In the genomic region with DNA sequence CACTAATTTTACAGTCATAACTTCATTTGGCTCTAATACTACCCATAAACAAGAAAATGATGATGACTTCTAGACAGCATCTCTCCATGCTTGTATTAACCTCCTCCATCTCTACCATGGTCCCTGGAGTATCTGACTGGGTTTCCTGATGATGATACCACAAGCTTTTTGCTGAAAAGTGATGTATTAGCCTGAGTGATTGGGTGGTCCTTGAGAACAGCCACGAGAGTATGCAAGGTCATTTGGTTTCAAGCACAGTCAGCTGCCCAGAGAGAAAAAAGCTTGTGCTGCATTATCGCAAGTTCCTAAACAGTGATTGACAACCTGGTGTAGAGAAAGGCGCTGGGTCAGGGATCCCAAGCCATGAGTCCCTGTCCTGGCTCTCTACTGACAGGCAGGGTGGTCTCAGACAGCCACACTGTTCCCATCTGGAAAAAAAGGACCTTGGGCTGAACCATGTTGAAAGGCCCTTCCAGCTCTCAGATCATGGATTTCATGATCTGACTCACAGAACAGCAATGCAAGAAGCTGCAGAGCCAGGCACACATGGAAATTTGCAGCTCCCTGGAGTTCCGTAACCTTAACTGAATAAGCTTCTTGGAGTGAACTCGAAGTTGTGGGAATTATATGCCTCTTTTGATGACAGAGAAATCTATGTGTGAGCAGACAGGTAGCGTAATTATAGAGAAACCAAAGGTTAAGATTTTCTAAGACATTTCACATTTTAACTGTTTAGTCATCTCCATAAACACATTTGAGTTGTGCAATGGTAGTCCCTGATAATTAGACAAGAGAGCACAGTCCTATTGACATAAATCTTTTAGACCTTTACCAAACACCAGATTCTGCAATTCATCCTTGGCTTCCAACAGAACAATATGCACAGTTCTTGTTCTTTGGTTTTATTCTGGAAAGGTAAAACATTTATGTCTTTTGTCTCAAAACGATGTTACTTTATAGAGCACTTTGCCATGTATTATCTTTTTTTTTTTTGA, we compare ENCODE assay signal across 16 cellular contexts. TPM values are rescaled to one million over a fixed set of nuclear protein-coding genes. Genes with fewer than 3 reads are reported as not detected.
DNase-seq lines count a peak whose midpoint lies in the region; ATAC-seq and TF ChIP-seq lines count a peak whose summit lies in the region.
"Had no signal": no experiment of that assay in that cellular context is flagged by ENCODE, and none has a peak within 500 bp of the region (broad histone marks: within the 10 kb centered on the region; RNA-seq: fewer than 3 reads in every experiment).

No MANE protein-coding gene starts in this region.

- no peak for TF ChIP-seq RAD21 in SK-N-SH (IDR thresholded peaks at IDR 0.05; ENCODE audit: low read length)

- in situ Hi-C loops in G401 (cut with HindIII; ENCODE audit: low sequenced_read_pairs): no loop called here

- no peaks in the 10 kb centered on the region for H4K20me1 ChIP-seq in SK-N-SH (ENCODE audit: insufficient read depth)

- H3K27ac Mint-ChIP-seq in glutamatergic neuron (ENCODE audit: unreplicated experiment): no peak overlapping the region
- H3K27ac Mint-ChIP-seq in WTC11: no peak overlapping the region; the same call in 1 of the 2 replicates
- H3K27ac Mint-ChIP-seq: activated B cell treated with CpG ODN at 0.5 μM for 24 hours had no signal

- no peak for TF ChIP-seq EP300 in SK-N-SH (IDR thresholded peaks at IDR 0.05; ENCODE audit: borderline replicate concordance in 1 of 2, low read depth in 1 of 2, low read length in 1 of 2)

- H3K9me3 Mint-ChIP-seq in glutamatergic neuron (ENCODE audit: unreplicated experiment): no peaks in the 10 kb centered on the region
- no peaks in the 10 kb centered on the region for H3K9me3 Mint-ChIP-seq in WTC11
- H3K9me3 Mint-ChIP-seq: activated B cell treated with CpG ODN at 0.5 μM for 24 hours; activated T-cell treated with anti-CD3 and anti-CD28 coated beads, Interleukin-2, amount 50 U/mL, for 4 hours had no signal

- peak overlapping the region; percentile 37; the same call in 1 of the 2 replicates for H2AFZ ChIP-seq in SK-N-SH (ENCODE audit: low read depth)

- H3K9me2 ChIP-seq in SK-N-SH: no peaks in the 10 kb centered on the region

- no peaks in the 10 kb centered on the region for H3K36me3 Mint-ChIP-seq in glutamatergic neuron (ENCODE audit: unreplicated experiment)
- H3K36me3 Mint-ChIP-seq in WTC11: no peaks in the 10 kb centered on the region

- no peaks in the 10 kb centered on the region for H3K79me2 ChIP-seq in SK-N-SH (ENCODE audit: insufficient read depth)

- DNase-seq in G401 (ENCODE audit: low spot score) (peak; percentile 43), SK-N-SH (no peak), fibroblast of the aortic adventitia (ENCODE audit: low read depth) (peak; percentile 87), skeletal muscle cell (ENCODE audit: low read depth) (peak; percentile 95), glutamatergic neuron (no peak), WTC11 (ENCODE audit: low spot score) (no peak)
- no peak for DNase-seq in activated CD4-positive, CD25-positive, alpha-beta regulatory T cell (lab: John Stamatoyannopoulos, UW)
- no peak for DNase-seq in effector CD4-positive, alpha-beta T cell
- DNase-seq: activated B cell treated with CpG ODN at 0.5 μM for 24 hours; activated T-cell treated with anti-CD3 and anti-CD28 coated beads, Interleukin-2, amount 50 U/mL, for 4 hours; GOT3; NCI-H1417 treated with DMSO at 0.1 percent for 48 hours; NCI-H526 treated with DMSO at 0.1 percent for 48 hours had no signal

- no peak overlapping the region for H3K4me3 Mint-ChIP-seq in glutamatergic neuron (ENCODE audit: unreplicated experiment)
- no peak overlapping the region for H3K4me3 Mint-ChIP-seq in WTC11
- H3K4me3 Mint-ChIP-seq: activated B cell treated with CpG ODN at 0.5 μM for 24 hours; activated T-cell treated with anti-CD3 and anti-CD28 coated beads, Interleukin-2, amount 50 U/mL, for 4 hours had no signal

- no peaks in the 10 kb centered on the region for H3F3A ChIP-seq in SK-N-SH (replicated peaks; ENCODE audit: insufficient read depth)

- H3K9me3 ChIP-seq in SK-N-SH: no peaks in the 10 kb centered on the region
- H3K9me3 ChIP-seq: body of pancreas, right atrium auricular region had no signal

- no peaks in the 10 kb centered on the region for H3K27me3 Mint-ChIP-seq in glutamatergic neuron (ENCODE audit: unreplicated experiment)
- H3K27me3 Mint-ChIP-seq in WTC11 (ENCODE audit: low read depth): no peaks in the 10 kb centered on the region; the same call in 1 of the 2 replicates

- no peak overlapping the region for H3K9ac ChIP-seq in SK-N-SH

- TF ChIP-seq CTCF in SK-N-SH (IDR thresholded peaks at IDR 0.05) (no peak), fibroblast of the aortic adventitia (IDR thresholded peaks at IDR 0.05; ENCODE audit: insufficient read depth, low read length) (no peak), glutamatergic neuron (IDR thresholded peaks at IDR 0.05; ENCODE audit: partially characterized antibody, unreplicated experiment) (no peak), WTC11 (IDR thresholded peaks at IDR 0.05) (no peak)

- H3K27ac ChIP-seq in SK-N-SH (ENCODE audit: low read depth in 2 of 2, low read length in 1 of 2): no peak overlapping the region
- H3K27ac ChIP-seq: body of pancreas, right atrium auricular region had no signal

- H3K27me3 ChIP-seq in SK-N-SH (ENCODE audit: insufficient read depth): no peaks in the 10 kb centered on the region
- H3K27me3 ChIP-seq: body of pancreas, right atrium auricular region had no signal

- H3K4me2 ChIP-seq in SK-N-SH: 0 out of 2 replicates have a peak overlapping the region, but pooled peaks have one; percentile 26

- WGBS in SK-N-SH (ENCODE audit: low lambda C conversion rate): 61% methylated on average over 7 of the region's 7 CpGs

- H3K36me3 ChIP-seq in SK-N-SH (replicated peaks in 1 of 2; ENCODE audit: control insufficient read depth in 1 of 2, insufficient read depth in 2 of 2, low read length in 1 of 2): no peaks in the 10 kb centered on the region
- H3K36me3 ChIP-seq: right atrium auricular region had no signal

- POLR2A ChIA-PET in SK-N-SH (lab: Yijun Ruan, JAX): no interaction called here
- POLR2A ChIA-PET in WTC11 (lab: Charles Lee): no interaction called here

- ATAC-seq in WTC11: no peak
- ATAC-seq: activated T-cell treated with anti-CD3 and anti-CD28 coated beads, Interleukin-2, amount 50 U/mL, for 4 hours; body of pancreas; GM12878 had no signal

- H3K4me3 ChIP-seq in SK-N-SH (ENCODE audit: low read depth in 2 of 2, low read length in 1 of 2) (no peak overlapping the region), fibroblast of the aortic adventitia (ENCODE audit: low read depth, low read length) (no peak overlapping the region), skeletal muscle cell (ENCODE audit: low read depth, low read length) (no peak overlapping the region)
- H3K4me3 ChIP-seq: body of pancreas, GM12878, right atrium auricular region had no signal

- CTCF ChIA-PET in SK-N-SH (lab: Yijun Ruan, JAX): interaction anchor here (1.2 to 1.9 kb wide), 2 partner anchors 28 to 180 kb away, joined by 4 read pairs; no protein-coding TSS in a partner anchor
- CTCF ChIA-PET in WTC11 (lab: Charles Lee): interaction anchor here (0.7 to 1.3 kb wide), 3 partner anchors 15 to 154 kb away, joined by 3 to 5 read pairs (median 3); no protein-coding TSS in a partner anchor

- no peaks in the 10 kb centered on the region; a peak in 1 of 4 replicates for H3K4me1 ChIP-seq in SK-N-SH (ENCODE audit: control insufficient read depth in 1 of 2, insufficient read depth in 2 of 2, low read depth in 1 of 2, low read length in 1 of 2)
- H3K4me1 ChIP-seq: body of pancreas, right atrium auricular region had no signal

- H3K4me1 Mint-ChIP-seq in glutamatergic neuron (ENCODE audit: low read depth, unreplicated experiment) (no peaks in the 10 kb centered on the region), WTC11 (peaks cover 15% of the 10 kb centered on the region)
- H3K4me1 Mint-ChIP-seq: activated B cell treated with CpG ODN at 0.5 μM for 24 hours had no signal

TF ChIP-seq in SK-N-SH, 30 proteins besides CTCF, POLR2A, EP300 and RAD21:
- TF ChIP-seq FOSL2 (IDR thresholded peaks at IDR 0.05; ENCODE audit: borderline replicate concordance, low read depth) (peak; percentile 39; the same call in 1 of the 2 replicates), TEAD4 (IDR thresholded peaks at IDR 0.05; ENCODE audit: borderline replicate concordance, insufficient read depth) (no peak)

TF ChIP-seq in WTC11, 78 proteins besides CTCF, POLR2A, EP300 and RAD21 (continues in another document):
- TF ChIP-seq STAT6 (CRISPR knock-in tag; conservative IDR thresholded peaks at IDR 0.05; ENCODE audit: low read depth): no peak
- no peak for TF ChIP-seq KAT7 (CRISPR knock-in tag; IDR thresholded peaks at IDR 0.05; ENCODE audit: borderline replicate concordance)
- no peak for TF ChIP-seq ZNF232 (CRISPR knock-in tag; IDR thresholded peaks at IDR 0.05)
- TF ChIP-seq SOX15 (CRISPR knock-in tag; IDR thresholded peaks at IDR 0.05): no peak

RNA-seq across cellular contexts. Expression of gene UBASH3B, which starts 54.1 kb away (rescaled TPM):
- 0.31 and 0.78 TPM in 2 replicates for total RNA-seq in G401 (2014; rRNA removed; shearing (Covaris generic))
- 10.4 and 11.0 TPM in 2 replicates for polyA plus RNA-seq in SK-N-SH (2012; rRNA removed)
- polyA plus RNA-seq in SK-N-SH (2012; cell fraction: cytosol; rRNA removed): 6.7 and 6.9 TPM in 2 replicates
- 5.0 and 8.2 TPM in 2 replicates for polyA plus RNA-seq in SK-N-SH (2012; cell fraction: nucleus; rRNA removed)
- total RNA-seq in fibroblast of the aortic adventitia (ENCODE audit: low replicate concordance) (3.5 and 23.2 TPM in 2 replicates), glutamatergic neuron (ENCODE audit: unreplicated experiment) (6.7 TPM), WTC11 (2021) (18.9 to 22.6 TPM (median 21.1 TPM) in 3 replicates)

Comparison
In these comparisons a context has a peak if more than half of its experiments do, and no peak if none do; other contexts are left out.
1. DNase-seq: peak in G401 (single experiment), fibroblast of the aortic adventitia (single experiment) and skeletal muscle cell (single experiment); none in SK-N-SH (single experiment), activated CD4-positive, CD25-positive, alpha-beta regulatory T cell (0 of 4), glutamatergic neuron (single experiment), effector CD4-positive, alpha-beta T cell (single experiment) and WTC11 (single experiment).